Comparison of ENCODE assay signal across 9 cellular contexts in genomic region chr2:209526541-209526940, GRCh38.
A peak's percentile ranks its signal among the peaks of the same experiment; 100 is the strongest.
DNase-seq lines count a peak whose midpoint lies in the region; ATAC-seq and TF ChIP-seq lines count a peak whose summit lies in the region.
"Had no signal": no experiment of that assay in that cellular context is flagged by ENCODE, and none has a peak within 500 bp of the region (broad histone marks: within the 10 kb centered on the region; RNA-seq: fewer than 3 reads in every experiment).

No MANE protein-coding gene starts in this region.

- H3K4me1 Mint-ChIP-seq in activated B cell treated with CpG ODN at 0.5 μM for 24 hours = peaks cover 50% of the 10 kb centered on the region
- H3K4me1 Mint-ChIP-seq in T-cell = peaks cover 12 to 26% (median 15%) of the 10 kb centered on the region in 3 donors

- ATAC-seq in HG02973 (IDR thresholded peaks at IDR 0.05; ENCODE audit: unreplicated experiment) = peak; percentile 58
- ATAC-seq in activated B cell treated with CpG ODN at 0.5 μM for 24 hours (ENCODE audit: low read depth) = peak; percentile 50
- no peak for ATAC-seq in T-cell (replicated peaks in 1 of 4)
- no peak for ATAC-seq in HG02571 (IDR thresholded peaks at IDR 0.05; ENCODE audit: unreplicated experiment)

- H3K9me3 Mint-ChIP-seq in activated B cell treated with CpG ODN at 0.5 μM for 24 hours (no peaks in the 10 kb centered on the region), T-cell (no peaks in the 10 kb centered on the region)

- CTCF ChIA-PET in activated B cell treated with CpG ODN at 0.5 μM for 24 hours (lab: Charles Lee) = no interaction called here
- CTCF ChIA-PET in T-cell (lab: Charles Lee) = no interaction called here

- H3K27ac Mint-ChIP-seq in activated B cell treated with CpG ODN at 0.5 μM for 24 hours (peak overlapping the region; percentile 78), T-cell (no peak overlapping the region)

- no peak for TF ChIP-seq CTCF in activated B cell treated with CpG ODN at 0.5 μM for 24 hours (IDR thresholded peaks at IDR 0.05)

- intact Hi-C loops in activated B cell treated with CpG ODN at 0.5 μM for 24 hours (cut with micrococcal nuclease) = loop anchor here (1.0 to 10.0 kb wide), 6 partner anchors 14 to 1542 kb away; partner anchors contain the start of genes IDH1, KANSL1L and LANCL1

- DNase-seq in EH (ENCODE audit: low read depth) = peak; percentile 24
- DNase-seq in activated B cell treated with CpG ODN at 0.5 μM for 24 hours = no peak
- peak; percentile 5 for DNase-seq in midbrain (lab: John Stamatoyannopoulos, UW)
- no peak for DNase-seq in cerebellar cortex (ENCODE audit: low spot score)
- DNase-seq in NCI-H2171 (lab: John Stamatoyannopoulos, UW) = no peak
- no peak for DNase-seq in T-cell
- DNase-seq: stimulated activated CD4-positive, alpha-beta T cell treated with anti-CD3 and anti-CD28 coated beads, Interleukin-4, amount 100 ng/mL, for 24 hours had no signal

- H3K4me3 Mint-ChIP-seq in activated B cell treated with CpG ODN at 0.5 μM for 24 hours = peak overlapping the region; percentile 60
- H3K4me3 Mint-ChIP-seq in T-cell = peak overlapping the region in 1 of 3 donors; percentile 55

- H3K36me3 Mint-ChIP-seq in activated B cell treated with CpG ODN at 0.5 μM for 24 hours (ENCODE audit: low read depth) (no peaks in the 10 kb centered on the region), T-cell (no peaks in the 10 kb centered on the region)

- H3K27me3 Mint-ChIP-seq in activated B cell treated with CpG ODN at 0.5 μM for 24 hours (no peaks in the 10 kb centered on the region), T-cell (no peaks in the 10 kb centered on the region)

- POLR2A ChIA-PET in activated B cell treated with CpG ODN at 0.5 μM for 24 hours (lab: Charles Lee) (no interaction called here), T-cell (lab: Charles Lee) (no interaction called here)

Comparison
In these comparisons a context has a peak if more than half of its experiments do, and no peak if none do; other contexts are left out.
1. DNase-seq: peak in EH (single experiment) and midbrain (single experiment); none in activated B cell treated with CpG ODN at 0.5 μM for 24 hours (single experiment), cerebellar cortex (single experiment), NCI-H2171 (single experiment) and T-cell (0 of 34).
2. ATAC-seq: peak in HG02973 (single experiment) and activated B cell treated with CpG ODN at 0.5 μM for 24 hours (single experiment); none in T-cell (0 of 4) and HG02571 (single experiment).